Comparison of ENCODE assay signal across 25 cellular contexts in genomic region chr17:41002814-41003213, GRCh38. TPM values are rescaled to one million over a fixed set of nuclear protein-coding genes. Genes with fewer than 3 reads are reported as not detected.
DNase-seq lines count a peak whose midpoint lies in the region; ATAC-seq lines count a peak whose summit lies in the region.
"Had no signal": no experiment of that assay in that cellular context is flagged by ENCODE, and none has a peak within 500 bp of the region (broad histone marks: within the 10 kb centered on the region; RNA-seq: fewer than 3 reads in every experiment).

No MANE protein-coding gene starts in this region.

- no peak overlapping the region for H3K4me3 Mint-ChIP-seq in activated naive CD4-positive, alpha-beta T cell treated with anti-CD3 and anti-CD28 coated beads, Interleukin-2, amount 10 ng/mL, durations not matched to agents 7 days and 5 days
- H3K4me3 Mint-ChIP-seq: activated CD4-positive, alpha-beta T cell treated with anti-CD3 and anti-CD28 coated beads, Interleukin-2, amount 10 ng/mL, durations not matched to agents 24 days and 14 days; activated CD8-positive, alpha-beta memory T cell treated with anti-CD3 and anti-CD28 coated beads, Interleukin-2, amount 10 ng/mL, durations not matched to agents 7 days and 5 days; activated T-helper 1 cell treated with anti-CD3 and anti-CD28 coated beads, Interleukin-12 subunit alpha, Interleukin-12 subunit beta, Interleukin-2, Interleukin-4 antibody, amounts not matched to agents 30 ng/mL and 10 ng/mL and 1 ng/mL, durations not matched to agents 14 hours and 24 hours and 36 hours; CD14-positive monocyte; endodermal cell; nephron progenitor cell; stimulated activated effector memory CD8-positive, alpha-beta T cell treated with anti-CD3 and anti-CD28 coated beads, Interleukin-12 subunit alpha, Interleukin-12 subunit beta, amount 100 ng/mL, for 72 hours; T-helper 2 cell treated with Interferon-gamma antibody and Interleukin-4, amounts not matched to agents 5 μg/mL and 100 μg/mL, for 36 hours had no signal

- peak; percentile 17 for DNase-seq in COLO829 (ENCODE audit: low spot score)
- peak; percentile 46 for DNase-seq in HS-5 (ENCODE audit: low read depth)
- peak; percentile 71 for DNase-seq in amniotic epithelial cell (ENCODE audit: low read depth)
- DNase-seq in iris pigment epithelial cell (ENCODE audit: low read depth) = peak; percentile 73
- DNase-seq in left lobe of liver (ENCODE audit: low spot score) = no peak
- no peak for DNase-seq in activated naive CD4-positive, alpha-beta T cell treated with anti-CD3 and anti-CD28 coated beads, Interleukin-2, amount 10 ng/mL, durations not matched to agents 7 days and 5 days
- no peak for DNase-seq in stimulated activated naive CD4-positive, alpha-beta T cell (lab: John Stamatoyannopoulos, UW)
- DNase-seq: activated CD4-positive, alpha-beta T cell treated with anti-CD3 and anti-CD28 coated beads, Interleukin-2, amount 10 ng/mL, durations not matched to agents 24 days and 14 days; activated CD8-positive, alpha-beta memory T cell treated with anti-CD3 and anti-CD28 coated beads, Interleukin-2, amount 10 ng/mL, durations not matched to agents 7 days and 5 days; brain microvascular endothelial cell; endodermal cell; heart left ventricle; mucosa of descending colon; NCI-H1417; NCI-H524; nephron progenitor cell; posterior cingulate gyrus; stimulated activated CD4-positive, alpha-beta T cell treated with anti-CD3 and anti-CD28 coated beads, Interleukin-1b, Interleukin-23, amount 100 ng/mL, for 48 hours had no signal

- CTCF ChIA-PET in activated naive CD4-positive, alpha-beta T cell treated with anti-CD3 and anti-CD28 coated beads, Interleukin-2, amount 10 ng/mL, durations not matched to agents 7 days and 5 days (lab: Charles Lee) = no interaction called here

- H3K27ac Mint-ChIP-seq in activated naive CD4-positive, alpha-beta T cell treated with anti-CD3 and anti-CD28 coated beads, Interleukin-2, amount 10 ng/mL, durations not matched to agents 7 days and 5 days = no peak overlapping the region
- H3K27ac Mint-ChIP-seq: activated CD4-positive, alpha-beta T cell treated with anti-CD3 and anti-CD28 coated beads, Interleukin-2, amount 10 ng/mL, durations not matched to agents 24 days and 14 days; activated CD8-positive, alpha-beta memory T cell treated with anti-CD3 and anti-CD28 coated beads, Interleukin-2, amount 10 ng/mL, durations not matched to agents 7 days and 5 days; activated T-helper 1 cell treated with anti-CD3 and anti-CD28 coated beads, Interleukin-12 subunit alpha, Interleukin-12 subunit beta, Interleukin-2, Interleukin-4 antibody, amounts not matched to agents 30 ng/mL and 10 ng/mL and 1 ng/mL, durations not matched to agents 14 hours and 24 hours and 36 hours; CD14-positive monocyte; endodermal cell; nephron progenitor cell; stimulated activated effector memory CD8-positive, alpha-beta T cell treated with anti-CD3 and anti-CD28 coated beads, Interleukin-12 subunit alpha, Interleukin-12 subunit beta, amount 100 ng/mL, for 72 hours; T-helper 2 cell treated with Interferon-gamma antibody and Interleukin-4, amounts not matched to agents 5 μg/mL and 100 μg/mL, for 36 hours had no signal

- H3K9me3 Mint-ChIP-seq in activated naive CD4-positive, alpha-beta T cell treated with anti-CD3 and anti-CD28 coated beads, Interleukin-2, amount 10 ng/mL, durations not matched to agents 7 days and 5 days = no peaks in the 10 kb centered on the region
- H3K9me3 Mint-ChIP-seq: activated T-helper 1 cell treated with anti-CD3 and anti-CD28 coated beads, Interleukin-12 subunit alpha, Interleukin-12 subunit beta, Interleukin-2, Interleukin-4 antibody, amounts not matched to agents 30 ng/mL and 10 ng/mL and 1 ng/mL, durations not matched to agents 14 hours and 24 hours and 36 hours; endodermal cell; nephron progenitor cell; stimulated activated effector memory CD8-positive, alpha-beta T cell treated with anti-CD3 and anti-CD28 coated beads, Interleukin-12 subunit alpha, Interleukin-12 subunit beta, amount 100 ng/mL, for 72 hours; T-helper 2 cell treated with Interferon-gamma antibody and Interleukin-4, amounts not matched to agents 5 μg/mL and 100 μg/mL, for 36 hours had no signal

- H3K27me3 Mint-ChIP-seq in activated naive CD4-positive, alpha-beta T cell treated with anti-CD3 and anti-CD28 coated beads, Interleukin-2, amount 10 ng/mL, durations not matched to agents 7 days and 5 days = peaks cover 11% of the 10 kb centered on the region

- no peaks in the 10 kb centered on the region for H3K4me1 Mint-ChIP-seq in activated naive CD4-positive, alpha-beta T cell treated with anti-CD3 and anti-CD28 coated beads, Interleukin-2, amount 10 ng/mL, durations not matched to agents 7 days and 5 days
- H3K4me1 Mint-ChIP-seq: activated CD4-positive, alpha-beta T cell treated with anti-CD3 and anti-CD28 coated beads, Interleukin-2, amount 10 ng/mL, durations not matched to agents 24 days and 14 days; activated CD8-positive, alpha-beta memory T cell treated with anti-CD3 and anti-CD28 coated beads, Interleukin-2, amount 10 ng/mL, durations not matched to agents 7 days and 5 days; CD14-positive monocyte; endodermal cell; nephron progenitor cell; stimulated activated effector memory CD8-positive, alpha-beta T cell treated with anti-CD3 and anti-CD28 coated beads, Interleukin-12 subunit alpha, Interleukin-12 subunit beta, amount 100 ng/mL, for 72 hours had no signal

- H3K36me3 Mint-ChIP-seq in activated naive CD4-positive, alpha-beta T cell treated with anti-CD3 and anti-CD28 coated beads, Interleukin-2, amount 10 ng/mL, durations not matched to agents 7 days and 5 days = no peaks in the 10 kb centered on the region
- H3K36me3 Mint-ChIP-seq: activated CD8-positive, alpha-beta memory T cell treated with anti-CD3 and anti-CD28 coated beads, Interleukin-2, amount 10 ng/mL, durations not matched to agents 7 days and 5 days; CD14-positive monocyte; stimulated activated effector memory CD8-positive, alpha-beta T cell treated with anti-CD3 and anti-CD28 coated beads, Interleukin-12 subunit alpha, Interleukin-12 subunit beta, amount 100 ng/mL, for 72 hours had no signal

- no peak for ATAC-seq in left lobe of liver
- no peak for ATAC-seq in GM19463 (IDR thresholded peaks at IDR 0.05; ENCODE audit: unreplicated experiment)
- ATAC-seq: activated CD8-positive, alpha-beta memory T cell treated with anti-CD3 and anti-CD28 coated beads, Interleukin-2, amount 10 ng/mL, durations not matched to agents 7 days and 5 days; heart left ventricle; mucosa of descending colon; stimulated activated effector memory CD8-positive, alpha-beta T cell treated with anti-CD3 and anti-CD28 coated beads, Interleukin-12 subunit alpha, Interleukin-12 subunit beta, amount 100 ng/mL, for 72 hours had no signal

RNA-seq across cellular contexts. Expression of gene KRTAP3-2, which starts 3.1 kb away (rescaled TPM):
- not detected for total RNA-seq in left lobe of liver
- total RNA-seq: activated CD4-positive, alpha-beta T cell treated with anti-CD3 and anti-CD28 coated beads, Interleukin-2, amount 10 ng/mL, durations not matched to agents 24 days and 14 days; activated CD8-positive, alpha-beta memory T cell treated with anti-CD3 and anti-CD28 coated beads, Interleukin-2, amount 10 ng/mL, durations not matched to agents 7 days and 5 days; activated T-helper 1 cell treated with anti-CD3 and anti-CD28 coated beads, Interleukin-12 subunit alpha, Interleukin-12 subunit beta, Interleukin-2, Interleukin-4 antibody, amounts not matched to agents 30 ng/mL and 10 ng/mL and 1 ng/mL, durations not matched to agents 14 hours and 24 hours and 36 hours; endodermal cell; heart left ventricle; mucosa of descending colon; temporal lobe; vagina had no signal

RNA-seq across cellular contexts. Expression of gene KRTAP3-1, which starts 6.1 kb away (rescaled TPM):
- not detected for total RNA-seq in left lobe of liver
- total RNA-seq: activated CD4-positive, alpha-beta T cell treated with anti-CD3 and anti-CD28 coated beads, Interleukin-2, amount 10 ng/mL, durations not matched to agents 24 days and 14 days; activated CD8-positive, alpha-beta memory T cell treated with anti-CD3 and anti-CD28 coated beads, Interleukin-2, amount 10 ng/mL, durations not matched to agents 7 days and 5 days; activated T-helper 1 cell treated with anti-CD3 and anti-CD28 coated beads, Interleukin-12 subunit alpha, Interleukin-12 subunit beta, Interleukin-2, Interleukin-4 antibody, amounts not matched to agents 30 ng/mL and 10 ng/mL and 1 ng/mL, durations not matched to agents 14 hours and 24 hours and 36 hours; endodermal cell; heart left ventricle; mucosa of descending colon; temporal lobe; vagina had no signal

RNA-seq across cellular contexts. Expression of gene KRTAP3-3, which starts 8.8 kb away (rescaled TPM):
- not detected for total RNA-seq in left lobe of liver
- total RNA-seq: activated CD4-positive, alpha-beta T cell treated with anti-CD3 and anti-CD28 coated beads, Interleukin-2, amount 10 ng/mL, durations not matched to agents 24 days and 14 days; activated CD8-positive, alpha-beta memory T cell treated with anti-CD3 and anti-CD28 coated beads, Interleukin-2, amount 10 ng/mL, durations not matched to agents 7 days and 5 days; activated T-helper 1 cell treated with anti-CD3 and anti-CD28 coated beads, Interleukin-12 subunit alpha, Interleukin-12 subunit beta, Interleukin-2, Interleukin-4 antibody, amounts not matched to agents 30 ng/mL and 10 ng/mL and 1 ng/mL, durations not matched to agents 14 hours and 24 hours and 36 hours; endodermal cell; heart left ventricle; mucosa of descending colon; temporal lobe; vagina had no signal

RNA-seq across cellular contexts. Expression of gene KRT40, which starts 18.7 kb away (rescaled TPM):
- not detected for total RNA-seq in left lobe of liver
- total RNA-seq: activated CD4-positive, alpha-beta T cell treated with anti-CD3 and anti-CD28 coated beads, Interleukin-2, amount 10 ng/mL, durations not matched to agents 24 days and 14 days; activated CD8-positive, alpha-beta memory T cell treated with anti-CD3 and anti-CD28 coated beads, Interleukin-2, amount 10 ng/mL, durations not matched to agents 7 days and 5 days; activated T-helper 1 cell treated with anti-CD3 and anti-CD28 coated beads, Interleukin-12 subunit alpha, Interleukin-12 subunit beta, Interleukin-2, Interleukin-4 antibody, amounts not matched to agents 30 ng/mL and 10 ng/mL and 1 ng/mL, durations not matched to agents 14 hours and 24 hours and 36 hours; endodermal cell; heart left ventricle; temporal lobe; vagina had no signal

RNA-seq across cellular contexts. Expression of gene KRTAP1-5, which starts 24.2 kb away (rescaled TPM):
- not detected for total RNA-seq in left lobe of liver
- total RNA-seq: activated CD4-positive, alpha-beta T cell treated with anti-CD3 and anti-CD28 coated beads, Interleukin-2, amount 10 ng/mL, durations not matched to agents 24 days and 14 days; activated CD8-positive, alpha-beta memory T cell treated with anti-CD3 and anti-CD28 coated beads, Interleukin-2, amount 10 ng/mL, durations not matched to agents 7 days and 5 days; activated T-helper 1 cell treated with anti-CD3 and anti-CD28 coated beads, Interleukin-12 subunit alpha, Interleukin-12 subunit beta, Interleukin-2, Interleukin-4 antibody, amounts not matched to agents 30 ng/mL and 10 ng/mL and 1 ng/mL, durations not matched to agents 14 hours and 24 hours and 36 hours; endodermal cell; heart left ventricle; mucosa of descending colon; temporal lobe; vagina had no signal

Comparison
In these comparisons a context has a peak if more than half of its experiments do, and no peak if none do; other contexts are left out.
1. DNase-seq: peak in COLO829 (single experiment), HS-5 (single experiment), amniotic epithelial cell (single experiment) and iris pigment epithelial cell (single experiment); none in left lobe of liver (single experiment), activated naive CD4-positive, alpha-beta T cell treated with anti-CD3 and anti-CD28 coated beads, Interleukin-2, amount 10 ng/mL, durations not matched to agents 7 days and 5 days (single experiment) and stimulated activated naive CD4-positive, alpha-beta T cell (0 of 6).